8 cellular contexts compared by ENCODE assay signal in genomic region chr11:76380161-76380976, GRCh38. TPM values are rescaled to one million over a fixed set of nuclear protein-coding genes. Genes with fewer than 3 reads are reported as not detected.
DNase-seq lines count a peak whose midpoint lies in the region; ATAC-seq and TF ChIP-seq lines count a peak whose summit lies in the region.

No MANE protein-coding gene starts in this region.

- CTCF ChIA-PET in PC-3 (lab: Charles Lee), result interaction anchor here (0.6 kb wide), 1 partner anchor 97 kb away, joined by 9 read pairs; no protein-coding TSS in a partner anchor

- BruUV-seq in PC-3 (replicated peaks; lab: Mats Ljungman, UMichigan), result no TSS peak

- peak overlapping the region; percentile 95 for H3K4me2 ChIP-seq in PC-3 (ENCODE audit: low read length)

- intact Hi-C loops in PC-3 (cut with micrococcal nuclease) (no loop called here), prostate gland (cut with DNase I) (loop anchor here (5.0 kb wide), 1 partner anchor 62 kb away; no protein-coding TSS in a partner anchor), uterus (cut with DNase I; ENCODE audit: low total_unique reads) (no loop called here)

- peaks cover 38% of the 10 kb centered on the region for H4K20me1 ChIP-seq in PC-3 (ENCODE audit: low read length)

- WGBS in prostate gland, result under 1% methylated on average over 38 of the region's 84 CpGs

- H3K4me1 ChIP-seq in PC-3 (ENCODE audit: insufficient read depth, low read length) (peaks cover 21% of the 10 kb centered on the region), cardiac muscle cell (ENCODE audit: low read depth) (peaks cover 16% of the 10 kb centered on the region), prostate gland (replicated peaks) (no peaks in the 10 kb centered on the region), uterus (peaks cover 5 to 8% of the 10 kb centered on the region in 2 donors)

- H3K36me3 ChIP-seq in PC-3 (ENCODE audit: low read depth, low read length), result no peaks in the 10 kb centered on the region
- no peaks in the 10 kb centered on the region for H3K36me3 ChIP-seq in cardiac muscle cell
- H3K36me3 ChIP-seq in prostate gland, result no peaks in the 10 kb centered on the region
- no peaks in the 10 kb centered on the region for H3K36me3 ChIP-seq in uterus

- TF ChIP-seq POLR2A in prostate gland (IDR thresholded peaks at IDR 0.05), result no peak
- no peak for TF ChIP-seq POLR2A in uterus (IDR thresholded peaks at IDR 0.05)

- POLR2A ChIA-PET in PC-3 (lab: Charles Lee; ENCODE audit: unreplicated experiment), result no interaction called here

- peak; percentile 28 for ATAC-seq in GM18498 (IDR thresholded peaks at IDR 0.05; ENCODE audit: unreplicated experiment)
- peak; percentile 26 for ATAC-seq in HG02852 (IDR thresholded peaks at IDR 0.05; ENCODE audit: unreplicated experiment)
- ATAC-seq in PC-3, result peak; percentile 6

- peaks cover 65% of the 10 kb centered on the region for H3K79me2 ChIP-seq in PC-3 (ENCODE audit: low read length)

- DNase-seq in PC-3 (peak; percentile 38), cardiac muscle cell (ENCODE audit: low read depth in 1 of 2, low spot score in 1 of 2) (peak; percentile 1 to 15), prostate gland (ENCODE audit: low spot score) (peak; percentile 9), uterus (no peak), NCI-H2029 (lab: John Stamatoyannopoulos, UW) (no peak)
- peak; percentile 34 for DNase-seq in activated gamma-delta T cell treated with anti-CD3 and anti-CD28 coated beads, Interleukin-2, amount 50 U/mL, for 16 hours (ENCODE audit: low read depth)

- no peak overlapping the region for H3K27ac ChIP-seq in PC-3 (ENCODE audit: low read length)
- H3K27ac ChIP-seq in cardiac muscle cell, result peak overlapping the region; percentile 72
- peak overlapping the region; percentile 76 to 77 for H3K27ac ChIP-seq in prostate gland
- peak overlapping the region; percentile 80 to 81 for H3K27ac ChIP-seq in uterus

- no peaks in the 10 kb centered on the region for H3K27me3 ChIP-seq in PC-3 (ENCODE audit: low read length)
- no peaks in the 10 kb centered on the region for H3K27me3 ChIP-seq in cardiac muscle cell
- H3K27me3 ChIP-seq in prostate gland (replicated peaks; ENCODE audit: insufficient read depth), result no peaks in the 10 kb centered on the region
- H3K27me3 ChIP-seq in uterus, result no peaks in the 10 kb centered on the region

- H3K9me2 ChIP-seq in PC-3 (replicated peaks; ENCODE audit: low read length), result no peaks in the 10 kb centered on the region

- H3K9me3 ChIP-seq in PC-3 (ENCODE audit: low read length), result no peaks in the 10 kb centered on the region
- no peaks in the 10 kb centered on the region for H3K9me3 ChIP-seq in cardiac muscle cell (ENCODE audit: low read depth)
- H3K9me3 ChIP-seq in prostate gland, result no peaks in the 10 kb centered on the region
- H3K9me3 ChIP-seq in uterus, result no peaks in the 10 kb centered on the region

- H2AFZ ChIP-seq in PC-3 (ENCODE audit: low read length), result peak overlapping the region; percentile 15

- H3K9ac ChIP-seq in PC-3 (ENCODE audit: low read length), result peak overlapping the region; percentile 82

- H3K4me3 ChIP-seq in PC-3 (ENCODE audit: low read length) (peak overlapping the region; percentile 73), cardiac muscle cell (peak overlapping the region; percentile 74), prostate gland (peak overlapping the region; percentile 81 to 87), uterus (peak overlapping the region; percentile 58 to 96)

- no peak for TF ChIP-seq CTCF in PC-3 (conservative IDR thresholded peaks at IDR 0.05; ENCODE audit: low read depth, low read length)
- TF ChIP-seq CTCF in cardiac muscle cell (IDR thresholded peaks at IDR 0.05; ENCODE audit: low read depth, low read length), result no peak
- no peak for TF ChIP-seq CTCF in prostate gland (IDR thresholded peaks at IDR 0.05)
- TF ChIP-seq CTCF in uterus (IDR thresholded peaks at IDR 0.05), result no peak

- H3F3A ChIP-seq in PC-3 (ENCODE audit: low read length, unreplicated experiment), result no peaks in the 10 kb centered on the region

RNA-seq across cellular contexts. Expression of gene THAP12, which starts 0.6 kb away (rescaled TPM):
- 42.2 and 50.5 TPM in 2 replicates for total RNA-seq in PC-3 (2014; rRNA removed)
- 25.9 and 27.5 TPM in 2 replicates for total RNA-seq in cardiac muscle cell
- 24.8 and 37.6 TPM in 2 replicates for polyA plus RNA-seq in cardiac muscle cell
- 10 to 100 TPM; 26.6 to 31.9 TPM for total RNA-seq in prostate gland
- total RNA-seq in uterus, result 100 to 1,000 TPM in 1 of 4 donors, 10 to 100 TPM in 3; 12.0 to 104 (median 55.6) TPM

RNA-seq across cellular contexts. Expression of gene GVQW3, which starts 0.8 kb away (rescaled TPM):
- total RNA-seq in PC-3 (2014; rRNA removed), result 1.2 and 3.4 TPM in 2 replicates
- total RNA-seq in cardiac muscle cell, result 8.1 and 13.3 TPM in 2 replicates
- 3.9 and 6.0 TPM in 2 replicates for polyA plus RNA-seq in cardiac muscle cell
- 1 to 10 TPM; 1.1 to 2.5 TPM for total RNA-seq in prostate gland
- 10 to 100 TPM in 2 of 4 donors, 1 to 10 TPM in 2; 3.2 to 13.6 (median 8.4) TPM for total RNA-seq in uterus

Comparison
In these comparisons a context has a peak if more than half of its experiments do, and no peak if none do; other contexts are left out.
1. DNase-seq: peak in PC-3 (single experiment), activated gamma-delta T cell treated with anti-CD3 and anti-CD28 coated beads, Interleukin-2, amount 50 U/mL, for 16 hours (single experiment), cardiac muscle cell (2 of 2) and prostate gland (single experiment); none in uterus (0 of 2) and NCI-H2029 (single experiment).
2. Peak in every context shown above with its lines, with median percentiles within 50 percentile points of each other: ATAC-seq and H3K4me3 ChIP-seq.